Comparison of ENCODE assay signal across 1 cellular context in the genomic region with DNA sequence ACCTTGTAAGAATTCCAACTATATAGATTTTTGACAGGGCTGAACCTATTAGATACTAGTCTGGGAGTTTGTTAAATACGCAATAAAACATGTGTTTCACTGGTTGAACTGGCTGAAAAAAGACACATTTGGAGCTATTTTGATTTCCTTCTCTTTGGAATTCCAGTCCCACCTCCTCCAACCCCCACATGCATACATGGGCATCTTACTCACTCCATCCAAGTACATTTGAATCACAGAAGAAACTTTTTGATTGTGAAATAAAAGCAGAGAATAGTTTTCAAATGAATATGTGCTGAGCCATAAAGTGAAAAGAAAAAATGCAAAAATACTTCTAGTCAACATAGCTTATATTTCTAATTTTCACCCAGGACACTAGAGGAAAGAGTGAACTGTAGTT.
TF ChIP-seq lines count a peak whose summit lies in the region.

No MANE protein-coding gene starts in this region.

TF ChIP-seq in IMR-90, 13 proteins besides CTCF, POLR2A, EP300 and RAD21:
- TF ChIP-seq MAFK (IDR thresholded peaks at IDR 0.05; ENCODE audit: low read depth, low read length), result no peak
- no peak for TF ChIP-seq RFX5 (IDR thresholded peaks at IDR 0.05; ENCODE audit: low read depth, low read length)
- peak; percentile 79 for TF ChIP-seq MAZ (IDR thresholded peaks at IDR 0.05; ENCODE audit: borderline replicate concordance, low read depth, low read length)
- peak; percentile 79 for TF ChIP-seq FOS (IDR thresholded peaks at IDR 0.05; ENCODE audit: low read depth, low read length)
- TF ChIP-seq CEBPB (IDR thresholded peaks at IDR 0.05; ENCODE audit: low read depth, low read length), result peak; percentile 98
